In genomic region chr5:159678800-159679392, GRCh38 we compare ENCODE assay signal across 22 cellular contexts.
A peak's percentile ranks its signal among the peaks of the same experiment; 100 is the strongest.
DNase-seq lines count a peak whose midpoint lies in the region; ATAC-seq and TF ChIP-seq lines count a peak whose summit lies in the region.
"Had no signal": no experiment of that assay in that cellular context is flagged by ENCODE, and none has a peak within 500 bp of the region (broad histone marks: within the 10 kb centered on the region; RNA-seq: fewer than 3 reads in every experiment).

No MANE protein-coding gene starts in this region.

- no peak overlapping the region for H3K27ac ChIP-seq in foreskin keratinocyte
- H3K27ac ChIP-seq: BLaER1 had no signal

- CTCF ChIA-PET in activated naive CD4-positive, alpha-beta T cell treated with anti-CD3 and anti-CD28 coated beads for 36 hours (lab: Charles Lee) = no interaction called here

- TF ChIP-seq CTCF in foreskin keratinocyte (conservative IDR thresholded peaks at IDR 0.05) (no peak), CD14-positive monocyte (IDR thresholded peaks at IDR 0.05) (no peak)

- peaks cover 26% of the 10 kb centered on the region for H3K9me3 Mint-ChIP-seq in activated naive CD4-positive, alpha-beta T cell treated with anti-CD3 and anti-CD28 coated beads for 36 hours
- H3K9me3 Mint-ChIP-seq in CD14-positive monocyte = peaks cover 29 to 51% (median 41%) of the 10 kb centered on the region in 7 donors

- H3K36me3 Mint-ChIP-seq in activated naive CD4-positive, alpha-beta T cell treated with anti-CD3 and anti-CD28 coated beads for 36 hours (ENCODE audit: low read depth) = peaks cover 5% of the 10 kb centered on the region
- H3K36me3 Mint-ChIP-seq in CD14-positive monocyte = peaks cover 0 to 3% of the 10 kb centered on the region in 2 donors

- no peaks in the 10 kb centered on the region for H3K27me3 Mint-ChIP-seq in activated naive CD4-positive, alpha-beta T cell treated with anti-CD3 and anti-CD28 coated beads for 36 hours (ENCODE audit: low read depth)
- no peaks in the 10 kb centered on the region for H3K27me3 Mint-ChIP-seq in CD14-positive monocyte (ENCODE audit: low read depth in 3 of 3)
- H3K27me3 Mint-ChIP-seq: CD4-positive, alpha-beta memory T cell had no signal

- ATAC-seq in foreskin keratinocyte = peak; percentile 9
- ATAC-seq: GM12878, Panc1 had no signal

- no peak overlapping the region for H3K27ac Mint-ChIP-seq in activated naive CD4-positive, alpha-beta T cell treated with anti-CD3 and anti-CD28 coated beads for 36 hours
- H3K27ac Mint-ChIP-seq in CD14-positive monocyte = no peak overlapping the region
- H3K27ac Mint-ChIP-seq: CD4-positive, alpha-beta memory T cell had no signal

- H3K27me3 ChIP-seq in foreskin keratinocyte = peaks cover 9% of the 10 kb centered on the region
- H3K27me3 ChIP-seq: BLaER1 had no signal

- DNase-seq in activated naive CD4-positive, alpha-beta T cell treated with anti-CD3 and anti-CD28 coated beads for 36 hours = peak; percentile 19
- no peak for DNase-seq in activated naive CD4-positive, alpha-beta T cell (lab: John Stamatoyannopoulos, UW)
- DNase-seq in stimulated activated CD4-positive, alpha-beta T cell treated with anti-CD3 and anti-CD28 coated beads, Interleukin-4, amount 100 ng/mL, for 24 hours = peak; percentile 23
- DNase-seq in stimulated activated CD4-positive, alpha-beta T cell treated with anti-CD3 and anti-CD28 coated beads, Interleukin-2, amount 100 ng/mL, for 48 hours = no peak
- no peak for DNase-seq in foreskin keratinocyte
- DNase-seq in CD14-positive monocyte (ENCODE audit: low spot score) = no peak
- no peak for DNase-seq in MV-4-11 (lab: John Stamatoyannopoulos, UW)
- DNase-seq: ACHN; Caco-2; CD4-positive, alpha-beta memory T cell; DND-41; H7; Karpas-422; NCI-H1417; NCI-H1694 treated with DMSO at 0.1 percent for 48 hours; NCI-H2081 treated with DMSO at 0.1 percent for 48 hours; NCI-H2171 treated with DMSO at 0.1 percent for 48 hours; NCI-H524 treated with DMSO at 0.1 percent for 48 hours; NCI-H82 had no signal

- H3K4me1 ChIP-seq in foreskin keratinocyte = no peaks in the 10 kb centered on the region
- H3K4me1 ChIP-seq: BLaER1, Caco-2 had no signal

- intact Hi-C loops in activated naive CD4-positive, alpha-beta T cell treated with anti-CD3 and anti-CD28 coated beads for 36 hours (cut with micrococcal nuclease) = loop anchor here (2.0 kb wide), 1 partner anchor 164 kb away; no protein-coding TSS in a partner anchor
- intact Hi-C loops in CD14-positive monocyte (cut with micrococcal nuclease) = no loop called here

- H3K4me3 Mint-ChIP-seq in activated naive CD4-positive, alpha-beta T cell treated with anti-CD3 and anti-CD28 coated beads for 36 hours = no peak overlapping the region
- no peak overlapping the region for H3K4me3 Mint-ChIP-seq in CD14-positive monocyte
- H3K4me3 Mint-ChIP-seq: CD4-positive, alpha-beta memory T cell had no signal

- H3K4me1 Mint-ChIP-seq in activated naive CD4-positive, alpha-beta T cell treated with anti-CD3 and anti-CD28 coated beads for 36 hours (ENCODE audit: low read depth) = peaks cover 11% of the 10 kb centered on the region
- H3K4me1 Mint-ChIP-seq in CD14-positive monocyte = no peaks in the 10 kb centered on the region
- H3K4me1 Mint-ChIP-seq: CD4-positive, alpha-beta memory T cell had no signal

Comparison
In these comparisons a context has a peak if more than half of its experiments do, and no peak if none do; other contexts are left out.
1. DNase-seq: peak in activated naive CD4-positive, alpha-beta T cell treated with anti-CD3 and anti-CD28 coated beads for 36 hours (single experiment) and stimulated activated CD4-positive, alpha-beta T cell treated with anti-CD3 and anti-CD28 coated beads, Interleukin-4, amount 100 ng/mL, for 24 hours (single experiment); none in activated naive CD4-positive, alpha-beta T cell (0 of 4), stimulated activated CD4-positive, alpha-beta T cell treated with anti-CD3 and anti-CD28 coated beads, Interleukin-2, amount 100 ng/mL, for 48 hours (0 of 2), foreskin keratinocyte (0 of 2), CD14-positive monocyte (single experiment) and MV-4-11 (single experiment).